ENCODE assay signal across 4 cellular contexts in genomic region chr9:134668977-134669376, GRCh38. TPM values are rescaled to one million over a fixed set of nuclear protein-coding genes. Genes with fewer than 3 reads are reported as not detected.
"Had no signal": no experiment of that assay in that cellular context is flagged by ENCODE, and none has a peak within 500 bp of the region (broad histone marks: within the 10 kb centered on the region; RNA-seq: fewer than 3 reads in every experiment).

No MANE protein-coding gene starts in this region.

RNA-seq across cellular contexts. Expression of gene COL5A1, which starts 27.4 kb away (rescaled TPM):
- total RNA-seq: activated CD4-positive, alpha-beta T cell treated with anti-CD3 and anti-CD28 coated beads, Interleukin-2, amount 10 ng/mL, durations not matched to agents 24 days and 14 days; activated CD8-positive, alpha-beta memory T cell treated with anti-CD3 and anti-CD28 coated beads for 36 hours; activated T-helper 1 cell treated with anti-CD3 and anti-CD28 coated beads, Interleukin-12 subunit alpha, Interleukin-12 subunit beta, Interleukin-2, Interleukin-4 antibody, amounts not matched to agents 30 ng/mL and 10 ng/mL and 1 ng/mL, durations not matched to agents 14 hours and 24 hours and 36 hours; activated T-helper 2 cell treated with anti-CD3 and anti-CD28 coated beads, Interferon-gamma antibody, Interleukin-2, Interleukin-4, amounts not matched to agents 10 μg/mL and 5 μg/mL and 100 μg/mL, durations not matched to agents 14 hours and 24 hours and 36 hours had no signal
